In the genomic region with DNA sequence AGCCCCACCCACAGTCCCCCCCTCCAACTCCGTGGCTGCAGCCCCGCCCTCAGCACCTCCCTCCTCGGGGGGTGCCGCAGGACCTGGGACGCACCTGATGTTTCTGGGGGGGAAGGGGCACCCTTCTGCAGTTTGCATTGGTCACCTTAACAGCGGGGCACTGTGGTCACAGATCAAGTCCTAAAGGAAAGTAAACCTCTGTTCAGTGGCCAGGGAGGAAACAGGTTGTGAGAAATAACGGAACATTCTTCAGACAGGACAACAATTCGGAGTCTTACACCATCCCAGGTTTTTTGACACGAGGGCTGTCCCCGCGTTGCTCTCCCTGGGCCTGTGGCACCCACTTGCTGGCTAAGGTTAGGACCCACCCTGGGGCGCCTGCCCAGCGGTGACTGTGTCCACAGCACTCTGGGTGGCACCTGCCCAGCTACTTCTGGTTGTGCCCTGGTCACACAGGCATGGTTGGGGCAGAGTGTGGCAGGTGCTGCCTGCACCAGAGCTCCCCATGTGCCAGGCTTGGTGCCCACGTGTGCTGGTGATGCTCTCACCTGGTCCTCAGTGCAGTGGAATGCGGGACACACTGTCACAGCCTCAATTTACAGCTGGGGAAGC, we compare ENCODE assay signal across 9 cellular contexts.
A peak's percentile ranks its signal among the peaks of the same experiment; 100 is the strongest.
DNase-seq lines count a peak whose midpoint lies in the region; ATAC-seq, FAIRE-seq and TF ChIP-seq lines count a peak whose summit lies in the region.
"Had no signal": no experiment of that assay in that cellular context is flagged by ENCODE, and none has a peak within 500 bp of the region (broad histone marks: within the 10 kb centered on the region; RNA-seq: fewer than 3 reads in every experiment).

No MANE protein-coding gene starts in this region.

- intact Hi-C loops in heart right ventricle (cut with DNase I) (loop anchor here (1.0 to 10.0 kb wide), 12 partner anchors 25 to 205 kb away; no protein-coding TSS in a partner anchor), Right ventricle myocardium superior (cut with DNase I) (loop anchor here (2.0 to 10.0 kb wide), 4 partner anchors 61 to 205 kb away; no protein-coding TSS in a partner anchor)

- 35 to 39% methylated on average over 15 of the region's 15 CpGs for WGBS in heart right ventricle, 2 donors

- no peaks in the 10 kb centered on the region for H3K4me1 Mint-ChIP-seq in central memory CD8-positive, alpha-beta T cell

- FAIRE-seq in urothelium cell line (lab: Jason Lieb, UNC): no peak

- peaks cover 0 to 7% (median 0%) of the 10 kb centered on the region in 7 donors for H3K27me3 ChIP-seq in heart right ventricle

- peaks cover 0 to 10% (median 6%) of the 10 kb centered on the region in 11 donors for H3K9me3 ChIP-seq in heart right ventricle

- H3K4me1 ChIP-seq in heart right ventricle: peaks cover 0 to 48% (median 21%) of the 10 kb centered on the region in 9 donors

- peak in 1 of 2 donors; percentile 6 for DNase-seq in heart right ventricle
- DNase-seq in Right ventricle myocardium superior: no peak
- DNase-seq in central memory CD8-positive, alpha-beta T cell (ENCODE audit: low spot score in 2 of 2): no peak
- DNase-seq in mesenteric fat pad (ENCODE audit: low spot score): peak; percentile 83
- DNase-seq in activated gamma-delta T cell treated with Interleukin-2 at 50 U/mL for 16 hours: no peak
- no peak for DNase-seq in urothelium cell line (ENCODE audit: low spot score)
- DNase-seq in foreskin fibroblast: no peak

- H3K27ac ChIP-seq in heart right ventricle: peak overlapping the region in 9 of 10 donors; percentile 10 to 80 (median 64)
- H3K27ac ChIP-seq: epithelial cell of prostate had no signal

- H3K27ac Mint-ChIP-seq in central memory CD8-positive, alpha-beta T cell (ENCODE audit: low read depth): no peak overlapping the region

- H3K36me3 Mint-ChIP-seq in central memory CD8-positive, alpha-beta T cell (ENCODE audit: insufficient read depth): no peaks in the 10 kb centered on the region

- H3K36me3 ChIP-seq in heart right ventricle: no peaks in the 10 kb centered on the region

- no peak for TF ChIP-seq CTCF in heart right ventricle (IDR thresholded peaks at IDR 0.05)
- no peak for TF ChIP-seq CTCF in foreskin fibroblast (IDR thresholded peaks at IDR 0.05; ENCODE audit: low read depth, low read length)

- peaks cover 5% of the 10 kb centered on the region for H3K9me3 Mint-ChIP-seq in central memory CD8-positive, alpha-beta T cell

- ATAC-seq in heart right ventricle (peak in 1 of 8 donors; percentile 12), Right ventricle myocardium superior (ENCODE audit: poor library complexity) (no peak), GM21390 (IDR thresholded peaks at IDR 0.05; ENCODE audit: unreplicated experiment) (no peak)
- ATAC-seq in central memory CD8-positive, alpha-beta T cell (replicated peaks; ENCODE audit: extremely low read depth, poor library complexity, severe bottlenecking): no peak

- H3K27me3 Mint-ChIP-seq in central memory CD8-positive, alpha-beta T cell: peaks cover 20% of the 10 kb centered on the region

- H3K4me3 ChIP-seq in heart right ventricle (no peak overlapping the region), foreskin fibroblast (ENCODE audit: low read depth in 1 of 2, low read length in 2 of 2) (no peak overlapping the region)

- peak overlapping the region; percentile 32 for H3K4me3 Mint-ChIP-seq in central memory CD8-positive, alpha-beta T cell
